ENCODE assay signal across 10 cellular contexts in genomic region chr2:55054476-55054875, GRCh38. TPM values are rescaled to one million over a fixed set of nuclear protein-coding genes. Genes with fewer than 3 reads are reported as not detected.
A peak's percentile ranks its signal among the peaks of the same experiment; 100 is the strongest.
DNase-seq lines count a peak whose midpoint lies in the region; ATAC-seq and TF ChIP-seq lines count a peak whose summit lies in the region.
"Had no signal": no experiment of that assay in that cellular context is flagged by ENCODE, and none has a peak within 500 bp of the region (broad histone marks: within the 10 kb centered on the region; RNA-seq: fewer than 3 reads in every experiment).

No MANE protein-coding gene starts in this region.

- peaks cover 33% of the 10 kb centered on the region for H3K4me1 Mint-ChIP-seq in activated CD4-positive, alpha-beta memory T cell treated with anti-CD3 and anti-CD28 coated beads for 36 hours (ENCODE audit: low read depth)
- peaks cover 33% of the 10 kb centered on the region for H3K4me1 Mint-ChIP-seq in activated CD4-positive, alpha-beta memory T cell treated with anti-CD3 and anti-CD28 coated beads, Interleukin-2, amount 10 ng/mL, durations not matched to agents 7 days and 5 days
- H3K4me1 Mint-ChIP-seq in naive thymus-derived CD8-positive, alpha-beta T cell, result peaks cover 16 to 47% (median 39%) of the 10 kb centered on the region in 4 donors
- peaks cover 17% of the 10 kb centered on the region for H3K4me1 Mint-ChIP-seq in Calu3 (ENCODE audit: low read depth, unreplicated experiment)

- CTCF ChIA-PET in activated CD4-positive, alpha-beta memory T cell treated with anti-CD3 and anti-CD28 coated beads for 36 hours (lab: Charles Lee), result interaction anchor here (1.3 to 1.4 kb wide), 2 partner anchors 29 to 215 kb away, joined by 3 read pairs; no protein-coding TSS in a partner anchor
- CTCF ChIA-PET in activated CD4-positive, alpha-beta memory T cell treated with anti-CD3 and anti-CD28 coated beads, Interleukin-2, amount 10 ng/mL, durations not matched to agents 7 days and 5 days (lab: Charles Lee), result no interaction called here
- CTCF ChIA-PET in Calu3 (lab: Charles Lee), result no interaction called here

- H3K4me3 Mint-ChIP-seq in activated CD4-positive, alpha-beta memory T cell treated with anti-CD3 and anti-CD28 coated beads for 36 hours, result no peak overlapping the region
- no peak overlapping the region for H3K4me3 Mint-ChIP-seq in activated CD4-positive, alpha-beta memory T cell treated with anti-CD3 and anti-CD28 coated beads, Interleukin-2, amount 10 ng/mL, durations not matched to agents 7 days and 5 days
- H3K4me3 Mint-ChIP-seq in naive thymus-derived CD8-positive, alpha-beta T cell, result peak overlapping the region; percentile 28 to 80 (median 64)
- H3K4me3 Mint-ChIP-seq in Calu3 (ENCODE audit: low read depth, unreplicated experiment), result no peak overlapping the region

- ATAC-seq in GM21737 (IDR thresholded peaks at IDR 0.05; ENCODE audit: unreplicated experiment) (peak; percentile 19), HG03571 (IDR thresholded peaks at IDR 0.05; ENCODE audit: unreplicated experiment) (peak; percentile 33)
- no peak for ATAC-seq in naive thymus-derived CD8-positive, alpha-beta T cell

- TF ChIP-seq CTCF in Calu3 (IDR thresholded peaks at IDR 0.05; ENCODE audit: unreplicated experiment), result no peak

- POLR2A ChIA-PET in activated CD4-positive, alpha-beta memory T cell treated with anti-CD3 and anti-CD28 coated beads for 36 hours (lab: Charles Lee), result interaction anchor here (1.4 kb wide), 1 partner anchor 29 kb away, joined by 4 read pairs; no protein-coding TSS in a partner anchor
- POLR2A ChIA-PET in activated CD4-positive, alpha-beta memory T cell treated with anti-CD3 and anti-CD28 coated beads, Interleukin-2, amount 10 ng/mL, durations not matched to agents 7 days and 5 days (lab: Charles Lee), result no interaction called here
- POLR2A ChIA-PET in naive thymus-derived CD8-positive, alpha-beta T cell (lab: Charles Lee), result no interaction called here

- H3K9me3 Mint-ChIP-seq in activated CD4-positive, alpha-beta memory T cell treated with anti-CD3 and anti-CD28 coated beads for 36 hours, result no peaks in the 10 kb centered on the region
- H3K9me3 Mint-ChIP-seq in activated CD4-positive, alpha-beta memory T cell treated with anti-CD3 and anti-CD28 coated beads, Interleukin-2, amount 10 ng/mL, durations not matched to agents 7 days and 5 days, result no peaks in the 10 kb centered on the region
- no peaks in the 10 kb centered on the region for H3K9me3 Mint-ChIP-seq in naive thymus-derived CD8-positive, alpha-beta T cell
- no peaks in the 10 kb centered on the region for H3K9me3 Mint-ChIP-seq in Calu3 (ENCODE audit: low read depth, unreplicated experiment)

- no peaks in the 10 kb centered on the region for H3K27me3 Mint-ChIP-seq in activated CD4-positive, alpha-beta memory T cell treated with anti-CD3 and anti-CD28 coated beads for 36 hours
- no peaks in the 10 kb centered on the region for H3K27me3 Mint-ChIP-seq in activated CD4-positive, alpha-beta memory T cell treated with anti-CD3 and anti-CD28 coated beads, Interleukin-2, amount 10 ng/mL, durations not matched to agents 7 days and 5 days
- no peaks in the 10 kb centered on the region for H3K27me3 Mint-ChIP-seq in naive thymus-derived CD8-positive, alpha-beta T cell
- H3K27me3 Mint-ChIP-seq in Calu3 (ENCODE audit: unreplicated experiment), result no peaks in the 10 kb centered on the region

- DNase-seq in activated CD4-positive, alpha-beta memory T cell treated with anti-CD3 and anti-CD28 coated beads for 36 hours, result peak; percentile 35
- no peak for DNase-seq in activated CD4-positive, alpha-beta memory T cell treated with anti-CD3 and anti-CD28 coated beads, Interleukin-2, amount 10 ng/mL, durations not matched to agents 7 days and 5 days
- DNase-seq in naive thymus-derived CD8-positive, alpha-beta T cell, result peak in 4 of 10 donors; percentile 27 to 51 (median 42)
- DNase-seq in Calu3 (no peak), SW 1271 (lab: John Stamatoyannopoulos, UW) (no peak), NCI-H2081 treated with DMSO at 0.1 percent for 48 hours (lab: John Stamatoyannopoulos, UW) (no peak)
- DNase-seq: caudate nucleus, transverse colon had no signal

- no peak overlapping the region for H3K27ac Mint-ChIP-seq in activated CD4-positive, alpha-beta memory T cell treated with anti-CD3 and anti-CD28 coated beads for 36 hours
- H3K27ac Mint-ChIP-seq in activated CD4-positive, alpha-beta memory T cell treated with anti-CD3 and anti-CD28 coated beads, Interleukin-2, amount 10 ng/mL, durations not matched to agents 7 days and 5 days, result no peak overlapping the region
- H3K27ac Mint-ChIP-seq in naive thymus-derived CD8-positive, alpha-beta T cell, result peak overlapping the region; percentile 63 to 97 (median 92)
- no peak overlapping the region for H3K27ac Mint-ChIP-seq in Calu3 (ENCODE audit: unreplicated experiment)

- intact Hi-C loops in activated CD4-positive, alpha-beta memory T cell treated with anti-CD3 and anti-CD28 coated beads for 36 hours (cut with micrococcal nuclease), result loop anchor here (5.0 to 10.0 kb wide), 6 partner anchors 38 to 1082 kb away; partner anchors contain the start of genes ACYP2, PNPT1 and PSME4
- intact Hi-C loops in Calu3 (cut with micrococcal nuclease; ENCODE audit: unreplicated experiment), result no loop called here

- peaks cover 4% of the 10 kb centered on the region for H3K36me3 Mint-ChIP-seq in activated CD4-positive, alpha-beta memory T cell treated with anti-CD3 and anti-CD28 coated beads for 36 hours
- peaks cover 5% of the 10 kb centered on the region for H3K36me3 Mint-ChIP-seq in activated CD4-positive, alpha-beta memory T cell treated with anti-CD3 and anti-CD28 coated beads, Interleukin-2, amount 10 ng/mL, durations not matched to agents 7 days and 5 days (ENCODE audit: low read depth)
- H3K36me3 Mint-ChIP-seq in naive thymus-derived CD8-positive, alpha-beta T cell, result peaks cover 0 to 3% (median 0%) of the 10 kb centered on the region in 3 donors
- H3K36me3 Mint-ChIP-seq in Calu3 (ENCODE audit: insufficient read depth, unreplicated experiment), result peaks cover 23% of the 10 kb centered on the region

- BruUV-seq in Calu3 (replicated peaks; lab: Mats Ljungman, UMichigan), result no TSS peak

RNA-seq across cellular contexts. Expression of gene RTN4, which starts 4.2 kb away (rescaled TPM):
- total RNA-seq in activated CD4-positive, alpha-beta memory T cell treated with anti-CD3 and anti-CD28 coated beads for 36 hours, result 10 to 100 TPM; 96.7 to 97.5 TPM
- 10 to 100 TPM; 90.1 to 92.4 TPM for total RNA-seq in activated CD4-positive, alpha-beta memory T cell treated with anti-CD3 and anti-CD28 coated beads, Interleukin-2, amount 10 ng/mL, durations not matched to agents 7 days and 5 days
- 10 to 100 TPM; 68.3 to 69.3 TPM for total RNA-seq in naive thymus-derived CD8-positive, alpha-beta T cell
- polyA plus RNA-seq in naive thymus-derived CD8-positive, alpha-beta T cell, result 10 to 100 TPM; 68.0 to 77.1 (median 74.2) TPM
- 386 and 394 TPM in 2 replicates for total RNA-seq in Calu3 (2022)

Comparison
In these comparisons a context has a peak if more than half of its experiments do, and no peak if none do; other contexts are left out.
1. H3K27ac Mint-ChIP-seq: peak in naive thymus-derived CD8-positive, alpha-beta T cell (10 of 10); none in activated CD4-positive, alpha-beta memory T cell treated with anti-CD3 and anti-CD28 coated beads for 36 hours (single experiment), activated CD4-positive, alpha-beta memory T cell treated with anti-CD3 and anti-CD28 coated beads, Interleukin-2, amount 10 ng/mL, durations not matched to agents 7 days and 5 days (single experiment) and Calu3 (single experiment).
2. H3K4me3 Mint-ChIP-seq: peak in naive thymus-derived CD8-positive, alpha-beta T cell (10 of 10); none in activated CD4-positive, alpha-beta memory T cell treated with anti-CD3 and anti-CD28 coated beads for 36 hours (single experiment), activated CD4-positive, alpha-beta memory T cell treated with anti-CD3 and anti-CD28 coated beads, Interleukin-2, amount 10 ng/mL, durations not matched to agents 7 days and 5 days (single experiment) and Calu3 (single experiment).
3. ATAC-seq: peak in GM21737 (single experiment) and HG03571 (single experiment); none in naive thymus-derived CD8-positive, alpha-beta T cell (0 of 2).